In genomic region chr11:97938789-97939188, GRCh38 we compare ENCODE assay signal across 20 cellular contexts.
"Had no signal": no experiment of that assay in that cellular context is flagged by ENCODE, and none has a peak within 500 bp of the region (broad histone marks: within the 10 kb centered on the region; RNA-seq: fewer than 3 reads in every experiment).

No MANE protein-coding gene starts in this region.

- H3K27me3 ChIP-seq: heart right ventricle, pancreas, tibial artery had no signal

- ATAC-seq: activated CD8-positive, alpha-beta T cell treated with anti-CD3 and anti-CD28 coated beads, Interleukin-2, amount 10 ng/mL, durations not matched to agents 7 days and 5 days; heart right ventricle; left ventricle myocardium superior; natural killer cell treated with Interleukin-12 subunit alpha and Interleukin-12 subunit beta and Interleukin-15 and Interleukin-18, amount 100 ng/mL, for 72 hours; pancreas; psoas muscle; right cardiac atrium had no signal

- H3K4me1 ChIP-seq: heart right ventricle, pancreas, psoas muscle, tibial artery had no signal

- H3K9me3 ChIP-seq: heart right ventricle, pancreas, psoas muscle, tibial artery had no signal

- H3K4me3 ChIP-seq: heart right ventricle, pancreas, psoas muscle, skin epidermis, tibial artery had no signal

- H3K27ac ChIP-seq: heart right ventricle, pancreas, psoas muscle, skin epidermis, tibial artery, VCaP had no signal

- H3K36me3 ChIP-seq: heart right ventricle, pancreas, tibial artery had no signal

- DNase-seq: activated CD4-positive, alpha-beta T cell treated with anti-CD3 and anti-CD28 coated beads, Interleukin-2, amount 50 U/mL, for 1 hour; activated CD4-positive, CD25-positive, alpha-beta regulatory T cell treated with anti-CD3 and anti-CD28 coated beads, Interleukin-2, amount 50 U/mL, for 72 hours; activated CD8-positive, alpha-beta T cell treated with anti-CD3 and anti-CD28 coated beads, Interleukin-2, amount 10 ng/mL, durations not matched to agents 7 days and 5 days; activated gamma-delta T cell; activated naive CD4-positive, alpha-beta T cell treated with anti-CD3 and anti-CD28 coated beads, Interleukin-2, amount 50 U/mL, for 16 hours; anterior cingulate cortex; erythroblast; foreskin fibroblast; heart right ventricle; left ventricle myocardium superior; mammary epithelial cell; midbrain; pancreas; psoas muscle; right cardiac atrium; stimulated activated CD4-positive, alpha-beta T cell treated with anti-CD3 and anti-CD28 coated beads, Interleukin-1b, Interleukin-23, amount 100 ng/mL, for 48 hours; tibial artery had no signal
